20 cellular contexts compared by ENCODE assay signal in genomic region chr12:117388865-117389508, GRCh38. TPM values are rescaled to one million over a fixed set of nuclear protein-coding genes. Genes with fewer than 3 reads are reported as not detected.
DNase-seq lines count a peak whose midpoint lies in the region; ATAC-seq and TF ChIP-seq lines count a peak whose summit lies in the region.
"Had no signal": no experiment of that assay in that cellular context is flagged by ENCODE, and none has a peak within 500 bp of the region (broad histone marks: within the 10 kb centered on the region; RNA-seq: fewer than 3 reads in every experiment).

No MANE protein-coding gene starts in this region.

- H3F3A ChIP-seq in SK-N-SH (replicated peaks; ENCODE audit: insufficient read depth), result no peaks in the 10 kb centered on the region

- no peaks in the 10 kb centered on the region for H3K79me2 ChIP-seq in SK-N-SH (ENCODE audit: insufficient read depth)

- TF ChIP-seq CTCF in HEK293 (tag by site-specific recombination; IDR thresholded peaks at IDR 0.05) (no peak), SK-N-SH (IDR thresholded peaks at IDR 0.05) (no peak), tibial nerve (IDR thresholded peaks at IDR 0.05) (no peak), foreskin fibroblast (IDR thresholded peaks at IDR 0.05; ENCODE audit: low read depth, low read length) (no peak)

- CTCF ChIA-PET in HEK293 (lab: Yijun Ruan, JAX), result no interaction called here
- CTCF ChIA-PET in SK-N-SH (lab: Yijun Ruan, JAX), result interaction anchor here (0.7 to 3.4 kb wide), 9 partner anchors 18 to 448 kb away, joined by 3 to 12 read pairs (median 3); no protein-coding TSS in a partner anchor

- WGBS in SK-N-SH (ENCODE audit: low lambda C conversion rate), result 44% methylated on average over 9 of the region's 11 CpGs
- WGBS in tibial nerve, 2 donors, result 61 to 62% methylated on average over 11 of the region's 11 CpGs

- no peaks in the 10 kb centered on the region for H3K4me1 ChIP-seq in HEK293 (ENCODE audit: control insufficient read depth, insufficient read depth, low read length)
- H3K4me1 ChIP-seq in SK-N-SH (ENCODE audit: control insufficient read depth in 1 of 2, insufficient read depth in 2 of 2, low read depth in 1 of 2, low read length in 1 of 2), result peaks cover 0 to 57% of the 10 kb centered on the region in 2 experiments; a peak in 1 of 4 replicates
- H3K4me1 ChIP-seq in tibial nerve, result no peaks in the 10 kb centered on the region

- H4K20me1 ChIP-seq in SK-N-SH (ENCODE audit: insufficient read depth), result no peaks in the 10 kb centered on the region

- H3K9me3 ChIP-seq in HEK293 (ENCODE audit: control insufficient read depth, insufficient read depth, low read depth, low read length), result no peaks in the 10 kb centered on the region
- no peaks in the 10 kb centered on the region for H3K9me3 ChIP-seq in SK-N-SH
- no peaks in the 10 kb centered on the region for H3K9me3 ChIP-seq in tibial nerve

- POLR2A ChIA-PET in HEK293 (lab: Yijun Ruan, JAX), result no interaction called here
- POLR2A ChIA-PET in SK-N-SH (lab: Yijun Ruan, JAX), result interaction anchor here (0.9 kb wide), 1 partner anchor 20 kb away, joined by 3 read pairs; no protein-coding TSS in a partner anchor

- TF ChIP-seq POLR2A in tibial nerve (IDR thresholded peaks at IDR 0.05), result no peak

- no peak overlapping the region for H3K27ac ChIP-seq in HEK293 (ENCODE audit: extremely low read depth, low read depth, low read length)
- peak overlapping the region in 1 of 2 experiments; percentile 93; a peak in 2 of 4 replicates for H3K27ac ChIP-seq in SK-N-SH (ENCODE audit: low read depth in 2 of 2, low read length in 1 of 2)
- no peak overlapping the region for H3K27ac ChIP-seq in tibial nerve

- H3K27me3 ChIP-seq in SK-N-SH (ENCODE audit: insufficient read depth) (no peaks in the 10 kb centered on the region), tibial nerve (no peaks in the 10 kb centered on the region)

- intact Hi-C loops in left cardiac atrium (cut with DNase I), result no loop called here

- H2AFZ ChIP-seq in SK-N-SH (ENCODE audit: low read depth), result no peak overlapping the region

- H3K4me3 ChIP-seq in HEK293 (ENCODE audit: low read depth, low read length) (no peak overlapping the region), SK-N-SH (ENCODE audit: low read depth in 2 of 2, low read length in 1 of 2) (no peak overlapping the region), tibial nerve (no peak overlapping the region), foreskin fibroblast (ENCODE audit: low read depth in 1 of 2, low read length in 2 of 2) (no peak overlapping the region)

- DNase-seq in DMS 273 treated with DMSO at 0.1 percent for 48 hours (lab: John Stamatoyannopoulos, UW) (peak; percentile 23), NCI-H2171 treated with DMSO at 0.1 percent for 48 hours (lab: John Stamatoyannopoulos, UW) (peak; percentile 90), SK-N-SH (peak; percentile 68), tibial nerve (ENCODE audit: low spot score in 2 of 2) (no peak), NCI-H2196 treated with DMSO at 0.1 percent for 48 hours (lab: John Stamatoyannopoulos, UW; ENCODE audit: unreplicated experiment) (no peak), left cardiac atrium (no peak), foreskin fibroblast (no peak)
- DNase-seq: ACHN, AML-193, DMS153, H9, NCI-H2081 treated with DMSO at 0.1 percent for 48 hours, NCI-H446 treated with DMSO at 0.1 percent for 48 hours, RPMI8226, SW 1271 had no signal

- H3K9ac ChIP-seq in SK-N-SH, result no peak overlapping the region

- H3K4me2 ChIP-seq in SK-N-SH, result no peak overlapping the region

- no peak for ATAC-seq in left cardiac atrium

- H3K36me3 ChIP-seq in HEK293 (ENCODE audit: control insufficient read depth in 2 of 2, insufficient read depth in 1 of 2, low read length in 2 of 2) (no peaks in the 10 kb centered on the region), SK-N-SH (replicated peaks in 1 of 2; ENCODE audit: control insufficient read depth in 1 of 2, insufficient read depth in 2 of 2, low read length in 1 of 2) (no peaks in the 10 kb centered on the region), tibial nerve (no peaks in the 10 kb centered on the region)

- no peak for TF ChIP-seq RAD21 in SK-N-SH (IDR thresholded peaks at IDR 0.05; ENCODE audit: low read length)

- H3K9me2 ChIP-seq in SK-N-SH, result no peaks in the 10 kb centered on the region

- TF ChIP-seq EP300 in SK-N-SH (IDR thresholded peaks at IDR 0.05; ENCODE audit: borderline replicate concordance in 1 of 2, low read depth in 1 of 2, low read length in 1 of 2), result peak in 1 of 2 experiments; percentile 98; a peak in 2 of 4 replicates
- TF ChIP-seq EP300 in tibial nerve (IDR thresholded peaks at IDR 0.05), result no peak

TF ChIP-seq in HEK293, 187 proteins besides CTCF, POLR2A, EP300 and RAD21 (continues in another document):
- TF ChIP-seq ZNF48 (tag by site-specific recombination; IDR thresholded peaks at IDR 0.05) (no peak), SETDB1 (IDR thresholded peaks at IDR 0.05; ENCODE audit: insufficient read length, low read length) (no peak), ZNF175 (tag by site-specific recombination; IDR thresholded peaks at IDR 0.05) (no peak), ZNF274 (IDR thresholded peaks at IDR 0.05; ENCODE audit: low read length) (no peak), ZNF274 (tag by site-specific recombination; IDR thresholded peaks at IDR 0.05; ENCODE audit: borderline replicate concordance) (no peak), ZNF121 (tag by site-specific recombination; IDR thresholded peaks at IDR 0.05) (no peak), ZNF239 (tag by site-specific recombination; IDR thresholded peaks at IDR 0.05) (no peak), SP7 (tag by site-specific recombination; IDR thresholded peaks at IDR 0.05) (peak; percentile 83), ZNF184 (tag by site-specific recombination; IDR thresholded peaks at IDR 0.05) (no peak), REPIN1 (tag by site-specific recombination; IDR thresholded peaks at IDR 0.05; ENCODE audit: low read depth) (no peak), ZIC2 (tag by site-specific recombination; IDR thresholded peaks at IDR 0.05) (peak; percentile 78), HIC1 (tag by site-specific recombination; IDR thresholded peaks at IDR 0.05) (no peak), ZNF416 (tag by site-specific recombination; IDR thresholded peaks at IDR 0.05) (no peak), ZNF677 (tag by site-specific recombination; IDR thresholded peaks at IDR 0.05) (no peak)

TF ChIP-seq in SK-N-SH, 30 proteins besides CTCF, POLR2A, EP300 and RAD21:
- peak; percentile 75; the same call in 1 of the 2 replicates for TF ChIP-seq FOXJ3 (CRISPR knock-in tag; IDR thresholded peaks at IDR 0.05)
- no peak for TF ChIP-seq NRF1 (IDR thresholded peaks at IDR 0.05; ENCODE audit: low read depth, low read length)
- peak; percentile 83 for TF ChIP-seq RCOR1 (IDR thresholded peaks at IDR 0.05; ENCODE audit: low read length)
- no peak for TF ChIP-seq MEF2A (IDR thresholded peaks at IDR 0.05; ENCODE audit: borderline replicate concordance, low read depth)
- no peak for TF ChIP-seq MAX (IDR thresholded peaks at IDR 0.05; ENCODE audit: low read depth)
- TF ChIP-seq GABPA (IDR thresholded peaks at IDR 0.05; ENCODE audit: low read depth), result no peak
- TF ChIP-seq MXI1 (IDR thresholded peaks at IDR 0.05; ENCODE audit: low read depth, low read length), result peak; percentile 66; the same call in 1 of the 2 replicates
- TF ChIP-seq SIN3A (IDR thresholded peaks at IDR 0.05; ENCODE audit: borderline replicate concordance, low read depth, low read length), result no peak
- TF ChIP-seq CHD2 (IDR thresholded peaks at IDR 0.05; ENCODE audit: low read length, partially characterized antibody), result peak; percentile 53
- peak; percentile 83 for TF ChIP-seq GATA2 (CRISPR knock-in tag; IDR thresholded peaks at IDR 0.05)
- TF ChIP-seq EZH2phosphoT487 (IDR thresholded peaks at IDR 0.05; ENCODE audit: borderline replicate concordance, low read depth), result no peak
- TF ChIP-seq TAF1 (IDR thresholded peaks at IDR 0.05; ENCODE audit: borderline replicate concordance, low read depth, low read length), result no peak

RNA-seq across cellular contexts. Expression of gene NOS1, which starts 27.6 kb away (rescaled TPM):
- polyA plus RNA-seq in SK-N-SH (2012; rRNA removed), result 0.02 TPM in 2 replicates
- 0.01 and 0.03 TPM in 2 replicates for polyA plus RNA-seq in SK-N-SH (2012; cell fraction: cytosol; rRNA removed)
- 0.02 and 0.04 TPM in 2 replicates for polyA plus RNA-seq in SK-N-SH (2012; cell fraction: nucleus; rRNA removed)
- 10 to 100 TPM in 3 of 4 donors, 1 to 10 TPM in 1; 6.9 to 32.4 (median 28.1) TPM for total RNA-seq in tibial nerve
- under 1 TPM; 0.06 to 0.89 TPM for total RNA-seq in left cardiac atrium
- total RNA-seq: HT-29; MCF 10A; T-helper 2 cell treated with Interferon-gamma antibody and Interleukin-4, amounts not matched to agents 100 ng/mL and 5 ng/mL, for 36 hours had no signal
- polyA plus RNA-seq: CD14-positive monocyte had no signal

Comparison
In these comparisons a context has a peak if more than half of its experiments do, and no peak if none do; other contexts are left out.
1. DNase-seq: peak in DMS 273 treated with DMSO at 0.1 percent for 48 hours (single experiment), NCI-H2171 treated with DMSO at 0.1 percent for 48 hours (single experiment) and SK-N-SH (single experiment); none in tibial nerve (0 of 2), NCI-H2196 treated with DMSO at 0.1 percent for 48 hours (single experiment), left cardiac atrium (single experiment) and foreskin fibroblast (0 of 2).
2. RNA of gene NOS1, which starts 27.6 kb away (total RNA-seq): 6.9 to 32.4 TPM in tibial nerve; 0.06 to 0.89 TPM in left cardiac atrium; every median in the first group is over 4 times any median in the second.